8 cellular contexts compared by ENCODE assay signal in the genomic region with DNA sequence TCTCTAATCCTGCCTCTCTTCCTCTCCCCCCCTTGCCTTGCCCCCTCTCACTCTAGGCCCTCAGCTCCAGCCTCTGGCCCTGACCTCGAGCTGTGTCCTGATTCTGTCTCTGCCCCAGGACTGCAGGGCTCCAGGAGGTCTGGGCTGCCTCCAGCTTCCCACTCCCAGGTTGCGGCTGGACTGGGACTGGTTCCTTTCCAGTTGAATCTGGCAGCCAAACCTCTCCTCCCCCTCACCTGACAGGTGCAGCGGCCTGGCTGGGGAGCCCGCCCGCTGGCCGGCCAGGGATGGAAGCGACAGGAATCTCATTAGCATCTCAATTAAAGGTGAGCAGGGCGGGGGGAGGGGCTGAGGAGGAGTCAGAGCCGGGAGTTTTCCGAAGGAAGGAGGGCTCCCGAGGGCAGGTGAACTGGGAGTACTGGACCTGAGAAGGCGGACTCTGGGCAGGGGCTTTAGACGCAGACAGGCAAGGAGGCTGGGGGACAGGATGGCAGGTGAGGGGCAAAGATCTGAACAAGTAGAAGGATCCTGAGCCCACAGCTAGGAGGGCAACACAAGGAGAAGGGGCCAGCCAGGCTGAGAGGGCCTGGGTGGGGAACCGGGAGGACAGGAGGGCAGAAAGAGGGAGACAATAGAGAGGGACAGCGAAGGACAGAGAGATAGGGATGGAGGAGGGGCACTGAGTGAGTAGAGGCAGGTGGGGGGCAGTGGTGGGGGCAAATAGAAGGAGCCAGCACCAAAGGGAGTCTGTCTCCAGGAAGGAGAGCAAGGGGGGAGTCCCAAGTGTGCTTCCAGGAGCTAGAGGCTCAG. TPM values are rescaled to one million over a fixed set of nuclear protein-coding genes. Genes with fewer than 3 reads are reported as not detected.
DNase-seq lines count a peak whose midpoint lies in the region; FAIRE-seq and TF ChIP-seq lines count a peak whose summit lies in the region.

A gene (minus strand): TSS at position 295 of the 810 bp plus-strand sequence. CDS start 780 bp downstream, outside the sequence.

- H3K27ac ChIP-seq in HUES64 (ENCODE audit: low read depth, low read length) (peak within 1 kb of the TSS; percentile 80), Peyer's patch (peak within 1 kb of the TSS; percentile 36 to 81 (median 58)), small intestine (ENCODE audit: low read depth in 1 of 2, low read length in 1 of 2) (peak within 1 kb of the TSS; percentile 28 to 87)

- no peaks in the 10 kb centered on the region for H3K9me3 ChIP-seq in HUES64 (ENCODE audit: insufficient read depth, low read depth, low read length)
- no peaks in the 10 kb centered on the region for H3K9me3 ChIP-seq in Peyer's patch
- H3K9me3 ChIP-seq in iPS-15b (ENCODE audit: control insufficient read depth, insufficient read depth, low read length): no peaks in the 10 kb centered on the region
- no peaks in the 10 kb centered on the region for H3K9me3 ChIP-seq in small intestine (ENCODE audit: control insufficient read depth, low read depth)
- no peaks in the 10 kb centered on the region for H3K9me3 ChIP-seq in BE2C

- H3K9ac ChIP-seq in HUES64 (ENCODE audit: low read depth, low read length) (peak within 1 kb of the TSS; percentile 61), iPS-15b (ENCODE audit: low read depth, low read length) (peak within 1 kb of the TSS; percentile 85)

- FAIRE-seq in small intestine (lab: Jason Lieb, UNC): no peak

- H3K4me1 ChIP-seq in HUES64 (ENCODE audit: insufficient read depth, low read length): peaks cover 49% of the 10 kb centered on the region
- H3K4me1 ChIP-seq in Peyer's patch: peaks cover 0 to 58% (median 8%) of the 10 kb centered on the region in 4 donors
- peaks cover 22% of the 10 kb centered on the region for H3K4me1 ChIP-seq in iPS-15b (ENCODE audit: control insufficient read depth, insufficient read depth, low read length)
- peaks cover 9% of the 10 kb centered on the region in 2 donors for H3K4me1 ChIP-seq in small intestine (ENCODE audit: control insufficient read depth in 2 of 2, insufficient read depth in 1 of 2, low read depth in 1 of 2, low read length in 1 of 2)
- H3K4me1 ChIP-seq in BE2C: no peaks in the 10 kb centered on the region

- peaks cover 9% of the 10 kb centered on the region; the same call in 1 of the 2 replicates for H3K27me3 ChIP-seq in HUES64 (ENCODE audit: insufficient read depth, low read length)
- H3K27me3 ChIP-seq in Peyer's patch: no peaks in the 10 kb centered on the region
- no peaks in the 10 kb centered on the region for H3K27me3 ChIP-seq in iPS-15b (ENCODE audit: control insufficient read depth, insufficient read depth, low read length)
- no peaks in the 10 kb centered on the region for H3K27me3 ChIP-seq in small intestine (ENCODE audit: control insufficient read depth in 2 of 2, insufficient read depth in 2 of 2, low read length in 2 of 2)
- no peaks in the 10 kb centered on the region for H3K27me3 ChIP-seq in BE2C

- no peaks in the 10 kb centered on the region for H3K36me3 ChIP-seq in HUES64 (ENCODE audit: insufficient read depth, low read length)
- H3K36me3 ChIP-seq in Peyer's patch: no peaks in the 10 kb centered on the region
- H3K36me3 ChIP-seq in iPS-15b (ENCODE audit: control insufficient read depth, insufficient read depth, low read length): peaks cover 4% of the 10 kb centered on the region
- H3K36me3 ChIP-seq in small intestine (ENCODE audit: control insufficient read depth in 2 of 2, insufficient read depth in 2 of 2, low read length in 2 of 2): no peaks in the 10 kb centered on the region
- no peaks in the 10 kb centered on the region for H3K36me3 ChIP-seq in BE2C

- 4% methylated on average over 15 of the region's 15 CpGs for WGBS in HUES64
- WGBS in small intestine, 3 donors: 29 to 65% (median 48%) methylated on average over 15 of the region's 15 CpGs

- no peak for TF ChIP-seq CTCF in Peyer's patch (IDR thresholded peaks at IDR 0.05)
- TF ChIP-seq CTCF in BE2C (IDR thresholded peaks at IDR 0.05; ENCODE audit: low read depth, low read length): no peak

- H3K4me3 ChIP-seq in HUES64 (ENCODE audit: low read length) (peak within 1 kb of the TSS; percentile 56), Peyer's patch (peak within 1 kb of the TSS in 2 of 4 donors; percentile 40 to 44), iPS-15b (ENCODE audit: low read depth, low read length) (peak within 1 kb of the TSS; percentile 96), small intestine (ENCODE audit: low read depth in 1 of 2, low read length in 2 of 2) (peak within 1 kb of the TSS; percentile 18 to 58), BE2C (ENCODE audit: low read depth, low read length) (no peak within 1 kb of the TSS)

- peak; percentile 60 to 62 for TF ChIP-seq POLR2A in Peyer's patch (IDR thresholded peaks at IDR 0.05)
- TF ChIP-seq POLR2A in erythroblast (IDR thresholded peaks at IDR 0.05; ENCODE audit: low read length): no peak

- peak in 2 of 3 donors; percentile 61 to 82 for DNase-seq in Peyer's patch
- DNase-seq in small intestine: peak; percentile 61
- DNase-seq in activated CD4-positive, CD25-positive, alpha-beta regulatory T cell (lab: John Stamatoyannopoulos, UW): no peak
- no peak for DNase-seq in amniotic stem cell (lab: John Stamatoyannopoulos, UW)
- no peak for DNase-seq in BE2C
- no peak for DNase-seq in erythroblast (lab: John Stamatoyannopoulos, UW)

RNA-seq across cellular contexts. Expression of the gene that starts here (rescaled TPM):
- 51.0 TPM for polyA plus RNA-seq in HUES64 (2013, experiment 1 of 2)
- polyA plus RNA-seq in HUES64 (2013, experiment 2 of 2): 39.4 TPM
- 100 to 1,000 TPM in 3 of 4 donors, 10 to 100 TPM in 1; 93.3 to 275 (median 143) TPM for total RNA-seq in Peyer's patch
- polyA plus RNA-seq in small intestine: 10 to 100 TPM; 12.3 to 18.9 (median 14.4) TPM
- not detected for polyA plus RNA-seq in BE2C (2012; ENCODE audit: insufficient read depth, insufficient read length, low read depth)

Comparison
In these comparisons a context has a peak if more than half of its experiments do, and no peak if none do; other contexts are left out.
1. DNase-seq: peak in Peyer's patch (2 of 3) and small intestine (single experiment); none in activated CD4-positive, CD25-positive, alpha-beta regulatory T cell (0 of 4), amniotic stem cell (single experiment), BE2C (single experiment) and erythroblast (0 of 2).
2. Peak in every context shown above with its lines, with median percentiles within 50 percentile points of each other: H3K27ac ChIP-seq.